In the genomic region with DNA sequence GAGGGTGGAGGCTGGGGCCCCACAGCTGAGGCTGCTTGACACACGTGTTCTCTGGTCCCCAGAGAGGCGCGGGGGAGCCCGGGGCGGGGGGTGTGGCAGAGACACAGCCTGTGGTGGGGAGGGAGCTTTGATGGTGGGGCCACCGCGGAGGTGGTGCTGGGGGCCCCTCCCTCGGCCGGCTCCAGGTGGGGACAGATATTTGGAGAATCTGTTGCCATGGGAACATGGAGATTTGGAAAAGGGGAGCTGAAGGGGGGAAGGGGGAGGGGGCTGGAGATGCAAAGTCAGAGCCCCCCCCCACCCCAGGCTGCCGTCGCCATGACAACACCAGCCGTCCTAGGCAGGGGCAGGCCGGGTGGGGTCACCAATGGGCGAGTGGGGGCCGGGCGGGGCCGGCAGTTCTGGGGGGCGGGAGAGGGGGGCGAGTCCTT, we compare ENCODE assay signal across 17 cellular contexts. TPM values are rescaled to one million over a fixed set of nuclear protein-coding genes. Genes with fewer than 3 reads are reported as not detected.
DNase-seq lines count a peak whose midpoint lies in the region; ATAC-seq and TF ChIP-seq lines count a peak whose summit lies in the region.
"Had no signal": no experiment of that assay in that cellular context is flagged by ENCODE, and none has a peak within 500 bp of the region (broad histone marks: within the 10 kb centered on the region; RNA-seq: fewer than 3 reads in every experiment).

No MANE protein-coding gene starts in this region.

- CTCF ChIA-PET in PC-9 (lab: Charles Lee): interaction anchor here (0.6 kb wide), 1 partner anchor 42 kb away, joined by 10 read pairs; no protein-coding TSS in a partner anchor

- H3K9me3 ChIP-seq in PC-9 (ENCODE audit: insufficient read depth, low read depth) (no peaks in the 10 kb centered on the region), osteoblast (ENCODE audit: low read depth, low read length) (no peaks in the 10 kb centered on the region)
- H3K9me3 ChIP-seq: body of pancreas, left ventricle myocardium inferior had no signal

- H3K4me1 Mint-ChIP-seq in activated T-cell treated with anti-CD3 and anti-CD28 coated beads, Interleukin-2, amount 50 U/mL, for 24 hours (ENCODE audit: low read depth): peaks cover 18% of the 10 kb centered on the region
- H3K4me1 Mint-ChIP-seq in glutamatergic neuron (ENCODE audit: low read depth, unreplicated experiment): peaks cover 17% of the 10 kb centered on the region

- no TSS peak for BruUV-seq in PC-9 (replicated peaks; lab: Mats Ljungman, UMichigan)

- H3K27ac Mint-ChIP-seq in activated T-cell treated with anti-CD3 and anti-CD28 coated beads, Interleukin-2, amount 50 U/mL, for 24 hours: no peak overlapping the region
- H3K27ac Mint-ChIP-seq in glutamatergic neuron (ENCODE audit: unreplicated experiment): no peak overlapping the region

- peaks cover 24% of the 10 kb centered on the region for H3F3A ChIP-seq in PC-9 (ENCODE audit: insufficient read depth, low read depth)

- no peak for ATAC-seq in HG03521 (IDR thresholded peaks at IDR 0.05; ENCODE audit: unreplicated experiment)
- ATAC-seq: body of pancreas had no signal

- peaks cover 26% of the 10 kb centered on the region for H3K27me3 Mint-ChIP-seq in activated T-cell treated with anti-CD3 and anti-CD28 coated beads, Interleukin-2, amount 50 U/mL, for 24 hours
- H3K27me3 Mint-ChIP-seq in glutamatergic neuron (ENCODE audit: unreplicated experiment): peaks cover 9% of the 10 kb centered on the region

- TF ChIP-seq CTCF in PC-9 (conservative IDR thresholded peaks at IDR 0.05) (no peak), glutamatergic neuron (IDR thresholded peaks at IDR 0.05; ENCODE audit: partially characterized antibody, unreplicated experiment) (no peak), osteoblast (IDR thresholded peaks at IDR 0.05; ENCODE audit: extremely low read depth, low read depth, low read length) (no peak)

- H3K4me3 ChIP-seq in PC-9: no peak overlapping the region; the same call in 1 of the 2 replicates
- no peak overlapping the region for H3K4me3 ChIP-seq in osteoblast (ENCODE audit: insufficient read depth, low read length)
- H3K4me3 ChIP-seq: body of pancreas, hepatocyte, left ventricle myocardium inferior had no signal

- no peaks in the 10 kb centered on the region for H3K36me3 ChIP-seq in PC-9 (ENCODE audit: low read depth)
- H3K36me3 ChIP-seq in osteoblast (ENCODE audit: insufficient read depth, low read length): no peaks in the 10 kb centered on the region
- H3K36me3 ChIP-seq: left ventricle myocardium inferior had no signal

- POLR2A ChIA-PET in PC-9 (lab: Charles Lee; ENCODE audit: unreplicated experiment): interaction anchor here (0.6 kb wide), 2 partner anchors 15 to 1579 kb away, joined by 3 to 5 read pairs; no protein-coding TSS in a partner anchor

- no peak overlapping the region for H3K4me3 Mint-ChIP-seq in activated T-cell treated with anti-CD3 and anti-CD28 coated beads, Interleukin-2, amount 50 U/mL, for 24 hours
- H3K4me3 Mint-ChIP-seq in glutamatergic neuron (ENCODE audit: unreplicated experiment): peak overlapping the region; percentile 96

- DNase-seq in activated T-cell treated with anti-CD3 and anti-CD28 coated beads, Interleukin-2, amount 50 U/mL, for 1 hour: peak; percentile 61
- no peak for DNase-seq in activated T-cell treated with anti-CD3 and anti-CD28 coated beads, Interleukin-2, amount 50 U/mL, for 24 hours
- no peak for DNase-seq in PC-9
- peak; percentile 62 for DNase-seq in glutamatergic neuron
- peak; percentile 62 for DNase-seq in osteoblast (ENCODE audit: insufficient read length, low spot score, missing footprints)
- no peak for DNase-seq in NCI-H1436 (lab: John Stamatoyannopoulos, UW)
- DNase-seq in activated effector memory CD4-positive, alpha-beta T cell treated with anti-CD3 and anti-CD28 coated beads, Interleukin-2, amount 50 U/mL, for 16 hours: no peak
- DNase-seq: body of pancreas, left ventricle myocardium inferior, NCI-H510A, OCI-M1, retina had no signal

- H3K9me3 Mint-ChIP-seq in activated T-cell treated with anti-CD3 and anti-CD28 coated beads, Interleukin-2, amount 50 U/mL, for 24 hours: no peaks in the 10 kb centered on the region
- peaks cover 8% of the 10 kb centered on the region for H3K9me3 Mint-ChIP-seq in glutamatergic neuron (ENCODE audit: unreplicated experiment)

- H3K4me2 ChIP-seq in PC-9: peak overlapping the region; percentile 90; the same call in 1 of the 2 replicates
- H3K4me2 ChIP-seq in osteoblast (ENCODE audit: insufficient read depth, low read length): no peak overlapping the region

- no peaks in the 10 kb centered on the region for H3K79me2 ChIP-seq in PC-9 (ENCODE audit: low read depth)
- no peaks in the 10 kb centered on the region for H3K79me2 ChIP-seq in osteoblast (ENCODE audit: insufficient read depth, low read length)
- H3K79me2 ChIP-seq: hepatocyte had no signal

- no peaks in the 10 kb centered on the region for H3K36me3 Mint-ChIP-seq in activated T-cell treated with anti-CD3 and anti-CD28 coated beads, Interleukin-2, amount 50 U/mL, for 24 hours (ENCODE audit: low read depth)
- no peaks in the 10 kb centered on the region for H3K36me3 Mint-ChIP-seq in glutamatergic neuron (ENCODE audit: unreplicated experiment)

- H2AFZ ChIP-seq in PC-9 (no peak overlapping the region), osteoblast (ENCODE audit: low read length) (no peak overlapping the region)

- H4K20me1 ChIP-seq in PC-9 (ENCODE audit: insufficient read depth) (no peaks in the 10 kb centered on the region), osteoblast (ENCODE audit: insufficient read depth, low read length) (no peaks in the 10 kb centered on the region)

- H3K27ac ChIP-seq in PC-9: no peak overlapping the region
- H3K27ac ChIP-seq in osteoblast (ENCODE audit: low read depth, low read length): no peak overlapping the region
- H3K27ac ChIP-seq: body of pancreas, hepatocyte, left ventricle myocardium inferior had no signal

- no peaks in the 10 kb centered on the region for H3K9me2 ChIP-seq in PC-9 (ENCODE audit: insufficient read depth)

- H3K4me1 ChIP-seq in PC-9 (replicated peaks; ENCODE audit: insufficient read depth) (peaks cover 22% of the 10 kb centered on the region), osteoblast (ENCODE audit: insufficient read depth, low read length) (peaks cover 16% of the 10 kb centered on the region)

- intact Hi-C loops in PC-9 (cut with micrococcal nuclease; ENCODE audit: unreplicated experiment): loop anchor here (5.0 kb wide), 1 partner anchor 139 kb away; no protein-coding TSS in a partner anchor

- H3K27me3 ChIP-seq in PC-9 (ENCODE audit: insufficient read depth, low read depth) (no peaks in the 10 kb centered on the region), osteoblast (ENCODE audit: insufficient read depth, low read length) (peaks cover 58% of the 10 kb centered on the region)

RNA-seq across cellular contexts. Expression of gene PRKCG, which starts 1.2 kb away (rescaled TPM):
- total RNA-seq in PC-9 (2021) (5.9 TPM in 2 replicates), glutamatergic neuron (ENCODE audit: unreplicated experiment) (33.1 TPM), osteoblast (under 0.01 TPM in 1 of 2 replicates, not detected in the other)
- total RNA-seq: activated CD8-positive, alpha-beta memory T cell treated with anti-CD3 and anti-CD28 coated beads for 36 hours; dermis microvascular lymphatic vessel endothelial cell; hepatocyte; left ventricle myocardium inferior; myocyte had no signal

RNA-seq across cellular contexts. Expression of gene MYADM, which starts 15.6 kb away (rescaled TPM):
- total RNA-seq in PC-9 (2021) (230 and 238 TPM in 2 replicates), glutamatergic neuron (ENCODE audit: unreplicated experiment) (61.5 TPM), osteoblast (16.2 and 17.4 TPM in 2 replicates)

RNA-seq across cellular contexts. Expression of gene CACNG7, which starts 25.8 kb away (rescaled TPM):
- total RNA-seq in PC-9 (2021): not detected in 2 replicates
- 60.4 TPM for total RNA-seq in glutamatergic neuron (ENCODE audit: unreplicated experiment)
- not detected in 2 replicates for total RNA-seq in osteoblast
- total RNA-seq: activated CD8-positive, alpha-beta memory T cell treated with anti-CD3 and anti-CD28 coated beads for 36 hours; body of pancreas; dermis microvascular lymphatic vessel endothelial cell; left ventricle myocardium inferior; myocyte had no signal

RNA-seq across cellular contexts. Expression of gene NLRP12, which starts 59.1 kb away (rescaled TPM):
- total RNA-seq in PC-9 (2021) (0.20 and 0.37 TPM in 2 replicates), glutamatergic neuron (ENCODE audit: unreplicated experiment) (0.12 TPM), osteoblast (under 0.01 TPM in 1 of 2 replicates, not detected in the other)
- total RNA-seq: activated CD8-positive, alpha-beta memory T cell treated with anti-CD3 and anti-CD28 coated beads for 36 hours; hepatocyte; myocyte had no signal

Comparison
In these comparisons a context has a peak if more than half of its experiments do, and no peak if none do; other contexts are left out.
1. DNase-seq: peak in activated T-cell treated with anti-CD3 and anti-CD28 coated beads, Interleukin-2, amount 50 U/mL, for 1 hour (single experiment), glutamatergic neuron (single experiment) and osteoblast (single experiment); none in activated T-cell treated with anti-CD3 and anti-CD28 coated beads, Interleukin-2, amount 50 U/mL, for 24 hours (single experiment), PC-9 (0 of 2), NCI-H1436 (single experiment) and activated effector memory CD4-positive, alpha-beta T cell treated with anti-CD3 and anti-CD28 coated beads, Interleukin-2, amount 50 U/mL, for 16 hours (single experiment).
2. RNA of gene CACNG7, which starts 25.8 kb away (total RNA-seq): 60.4 TPM in glutamatergic neuron (single experiment); not detected in PC-9 and not detected in osteoblast; every median in the first group is over 10 times any median in the second.